ENCODE assay signal across 9 cellular contexts in genomic region chr11:120326228-120326627, GRCh38. TPM values are rescaled to one million over a fixed set of nuclear protein-coding genes. Genes with fewer than 3 reads are reported as not detected.
A peak's percentile ranks its signal among the peaks of the same experiment; 100 is the strongest.
DNase-seq lines count a peak whose midpoint lies in the region; ATAC-seq and TF ChIP-seq lines count a peak whose summit lies in the region.
"Had no signal": no experiment of that assay in that cellular context is flagged by ENCODE, and none has a peak within 500 bp of the region (broad histone marks: within the 10 kb centered on the region; RNA-seq: fewer than 3 reads in every experiment).

No MANE protein-coding gene starts in this region.

- no peak for TF ChIP-seq CTCF in body of pancreas (IDR thresholded peaks at IDR 0.05)
- TF ChIP-seq CTCF in type B pancreatic cell (conservative IDR thresholded peaks at IDR 0.05) = no peak

- peaks cover 51% of the 10 kb centered on the region for H3K27me3 Mint-ChIP-seq in activated T-cell treated with anti-CD3 and anti-CD28 coated beads, Interleukin-2, amount 50 U/mL, for 4 hours (ENCODE audit: low read depth)
- H3K27me3 Mint-ChIP-seq in type B pancreatic cell = peaks cover 10% of the 10 kb centered on the region

- peak overlapping the region; percentile 71 for H3K27ac Mint-ChIP-seq in type B pancreatic cell

- H3K27me3 ChIP-seq in body of pancreas = no peaks in the 10 kb centered on the region
- no peaks in the 10 kb centered on the region for H3K27me3 ChIP-seq in layer of hippocampus (ENCODE audit: control insufficient read depth, insufficient read depth, low read length)

- no peaks in the 10 kb centered on the region for H3K36me3 Mint-ChIP-seq in activated T-cell treated with anti-CD3 and anti-CD28 coated beads, Interleukin-2, amount 50 U/mL, for 4 hours (ENCODE audit: insufficient read depth)
- peaks cover 9% of the 10 kb centered on the region for H3K36me3 Mint-ChIP-seq in type B pancreatic cell

- intact Hi-C loops in body of pancreas (cut with DNase I) = no loop called here

- no peak for ATAC-seq in activated T-cell treated with anti-CD3 and anti-CD28 coated beads, Interleukin-2, amount 50 U/mL, for 4 hours
- ATAC-seq in body of pancreas (peak; percentile 24), GM21528 (IDR thresholded peaks at IDR 0.05; ENCODE audit: low FRiP score, unreplicated experiment) (no peak)

- peaks cover 37% of the 10 kb centered on the region for H3K4me1 ChIP-seq in body of pancreas

- H3K27ac ChIP-seq in body of pancreas = peak overlapping the region in 3 of 4 donors; percentile 85 to 92 (median 87)
- peak overlapping the region; percentile 8 for H3K27ac ChIP-seq in layer of hippocampus (ENCODE audit: low read depth, low read length)

- peak overlapping the region; percentile 70 for H3K4me3 Mint-ChIP-seq in activated T-cell treated with anti-CD3 and anti-CD28 coated beads, Interleukin-2, amount 50 U/mL, for 4 hours
- peak overlapping the region; percentile 88 for H3K4me3 Mint-ChIP-seq in type B pancreatic cell

- H3K4me3 ChIP-seq in body of pancreas = no peak overlapping the region

- H3K36me3 ChIP-seq in body of pancreas (replicated peaks in 1 of 2; ENCODE audit: insufficient read depth in 1 of 2, low read depth in 2 of 2) = no peaks in the 10 kb centered on the region

- no peak for DNase-seq in activated T-cell treated with anti-CD3 and anti-CD28 coated beads, Interleukin-2, amount 50 U/mL, for 4 hours
- DNase-seq in activated T-cell treated with anti-CD3 and anti-CD28 coated beads, Interleukin-2, amount 50 U/mL, for 1 hour = no peak
- DNase-seq in body of pancreas (no peak), type B pancreatic cell (ENCODE audit: extremely low spot score, unreplicated experiment) (no peak), SHP77 treated with DMSO at 0.1 percent for 48 hours (lab: John Stamatoyannopoulos, UW) (no peak)
- DNase-seq in NK-92 treated with Interleukin-12 subunit alpha and Interleukin-12 subunit beta, amount 100 ng/mL, for 24 hours (lab: John Stamatoyannopoulos, UW) = no peak

- no peaks in the 10 kb centered on the region for H3K9me3 ChIP-seq in body of pancreas

- no peak for TF ChIP-seq POLR2A in body of pancreas (IDR thresholded peaks at IDR 0.05)

- H3K9me3 Mint-ChIP-seq in activated T-cell treated with anti-CD3 and anti-CD28 coated beads, Interleukin-2, amount 50 U/mL, for 4 hours = no peaks in the 10 kb centered on the region
- no peaks in the 10 kb centered on the region for H3K9me3 Mint-ChIP-seq in type B pancreatic cell

- H3K4me1 Mint-ChIP-seq in activated T-cell treated with anti-CD3 and anti-CD28 coated beads, Interleukin-2, amount 50 U/mL, for 4 hours (ENCODE audit: low read depth) = peaks cover 18% of the 10 kb centered on the region
- peaks cover 18% of the 10 kb centered on the region for H3K4me1 Mint-ChIP-seq in type B pancreatic cell (ENCODE audit: unreplicated experiment)

- WGBS in body of pancreas, 2 donors = 29 to 34% methylated on average over 3 of the region's 3 CpGs

RNA-seq across cellular contexts. Expression of gene TLCD5, which starts 1.1 kb away (rescaled TPM):
- total RNA-seq in activated T-cell treated with anti-CD3 and anti-CD28 coated beads, Interleukin-2, amount 50 U/mL, for 4 hours = under 1 TPM; 0.23 to 0.43 (median 0.26) TPM
- total RNA-seq in body of pancreas = 1 to 10 TPM; 3.0 to 3.1 TPM
- total RNA-seq in type B pancreatic cell (ENCODE audit: low replicate concordance) = 3.3 and 11.6 TPM in 2 replicates
- total RNA-seq: mononuclear cell had no signal

RNA-seq across cellular contexts. Expression of gene ARHGEF12, which starts 10.0 kb away (rescaled TPM):
- total RNA-seq in activated T-cell treated with anti-CD3 and anti-CD28 coated beads, Interleukin-2, amount 50 U/mL, for 4 hours = 10 to 100 TPM; 15.7 to 19.9 (median 18.7) TPM
- total RNA-seq in body of pancreas (10 to 100 TPM; 46.5 to 71.1 TPM), type B pancreatic cell (ENCODE audit: low replicate concordance) (73.8 and 85.7 TPM in 2 replicates)
